Comparison of ENCODE assay signal across 17 cellular contexts in genomic region chr21:41584603-41585176, GRCh38.
A peak's percentile ranks its signal among the peaks of the same experiment; 100 is the strongest.
DNase-seq lines count a peak whose midpoint lies in the region; ATAC-seq and TF ChIP-seq lines count a peak whose summit lies in the region.
"Had no signal": no experiment of that assay in that cellular context is flagged by ENCODE, and none has a peak within 500 bp of the region (broad histone marks: within the 10 kb centered on the region; RNA-seq: fewer than 3 reads in every experiment).

No MANE protein-coding gene starts in this region.

- H3K27ac ChIP-seq in HEK293 (ENCODE audit: extremely low read depth, low read depth, low read length) (no peak overlapping the region), VCaP (peak overlapping the region; percentile 96), stomach (peak overlapping the region; percentile 72 to 80 (median 77))
- H3K27ac ChIP-seq: BLaER1, RWPE1 had no signal

- 71 to 82% (median 77%) methylated on average over 4 of the region's 4 CpGs for WGBS in stomach, 5 donors

- CTCF ChIA-PET in HEK293 (lab: Yijun Ruan, JAX): no interaction called here

- H3K36me3 ChIP-seq in HEK293 (ENCODE audit: control insufficient read depth in 2 of 2, insufficient read depth in 1 of 2, low read length in 2 of 2): no peaks in the 10 kb centered on the region; a peak in 1 of 3 replicates
- H3K36me3 ChIP-seq in stomach: no peaks in the 10 kb centered on the region
- H3K36me3 ChIP-seq: BLaER1 had no signal

- H3K27me3 ChIP-seq in stomach: no peaks in the 10 kb centered on the region
- H3K27me3 ChIP-seq: BLaER1 had no signal

- no peak for TF ChIP-seq CTCF in HEK293 (tag by site-specific recombination; IDR thresholded peaks at IDR 0.05)
- TF ChIP-seq CTCF in VCaP (conservative IDR thresholded peaks at IDR 0.05): no peak
- TF ChIP-seq CTCF in stomach (IDR thresholded peaks at IDR 0.05): no peak

- no peak overlapping the region for H3K4me3 ChIP-seq in HEK293 (ENCODE audit: low read depth, low read length)
- H3K4me3 ChIP-seq in stomach: no peak overlapping the region
- H3K4me3 ChIP-seq: BLaER1 had no signal

- ATAC-seq in left lobe of liver: no peak
- no peak for ATAC-seq in HG03095 (IDR thresholded peaks at IDR 0.05; ENCODE audit: unreplicated experiment)
- no peak for ATAC-seq in left cardiac atrium

- TF ChIP-seq POLR2A in stomach (IDR thresholded peaks at IDR 0.05): no peak

- H3K4me1 ChIP-seq in HEK293 (ENCODE audit: control insufficient read depth, insufficient read depth, low read length) (no peaks in the 10 kb centered on the region), stomach (peaks cover 5 to 19% (median 11%) of the 10 kb centered on the region in 4 donors)
- H3K4me1 ChIP-seq: BLaER1 had no signal

- TF ChIP-seq EP300 in stomach (IDR thresholded peaks at IDR 0.05): no peak

- POLR2A ChIA-PET in HEK293 (lab: Yijun Ruan, JAX): no interaction called here

- peak; percentile 32 for DNase-seq in left lobe of liver (ENCODE audit: low spot score)
- DNase-seq in stomach: peak; percentile 1
- DNase-seq in left cardiac atrium: no peak
- no peak for DNase-seq in pons (ENCODE audit: low spot score)
- DNase-seq: CD8-positive, alpha-beta memory T cell; H7; NCI-H1092 treated with DMSO at 0.1 percent for 48 hours; NCI-H146; NCI-H2107; NCI-H510A; NCI-H774; OCI-M1 had no signal

- H3K9me3 ChIP-seq in HEK293 (ENCODE audit: control insufficient read depth, insufficient read depth, low read depth, low read length): no peaks in the 10 kb centered on the region
- peaks cover 0 to 12% (median 0%) of the 10 kb centered on the region in 4 donors for H3K9me3 ChIP-seq in stomach

- intact Hi-C loops in stomach (cut with DNase I; ENCODE audit: low total_unique reads): no loop called here
- intact Hi-C loops in left cardiac atrium (cut with DNase I): no loop called here

TF ChIP-seq in HEK293, 187 proteins besides CTCF, POLR2A, EP300 and RAD21:
- TF ChIP-seq ZNF148 (tag by site-specific recombination; IDR thresholded peaks at IDR 0.05; ENCODE audit: borderline replicate concordance): 0 out of 2 replicates have a peak, but pooled peaks have one; percentile 18
- peak; percentile 12 for TF ChIP-seq ZBTB26 (tag by site-specific recombination; optimal IDR thresholded peaks at IDR 0.05)
- 0 out of 2 replicates have a peak, but pooled peaks have one; percentile 7 for TF ChIP-seq ZNF670 (tag by site-specific recombination; IDR thresholded peaks at IDR 0.05; ENCODE audit: low read depth)
- peak; percentile 23; the same call in 1 of the 2 replicates for TF ChIP-seq ZNF791 (tag by site-specific recombination; IDR thresholded peaks at IDR 0.05)
- no peak for TF ChIP-seq ZNF76 (tag by site-specific recombination; IDR thresholded peaks at IDR 0.05; ENCODE audit: borderline replicate concordance, low read depth)
- TF ChIP-seq ZNF366 (tag by site-specific recombination; conservative IDR thresholded peaks at IDR 0.05): no peak
- TF ChIP-seq ZNF211 (tag by site-specific recombination; IDR thresholded peaks at IDR 0.05; ENCODE audit: low read depth): peak; percentile 53; the same call in 1 of the 2 replicates
- no peak for TF ChIP-seq ZNF560 (tag by site-specific recombination; IDR thresholded peaks at IDR 0.05; ENCODE audit: borderline replicate concordance)
- no peak; the same call in 1 of the 2 replicates for TF ChIP-seq ZNF48 (tag by site-specific recombination; IDR thresholded peaks at IDR 0.05)
- no peak for TF ChIP-seq MYNN (tag by site-specific recombination; IDR thresholded peaks at IDR 0.05; ENCODE audit: borderline replicate concordance)
- no peak for TF ChIP-seq ZNF629 (tag by site-specific recombination; IDR thresholded peaks at IDR 0.05)
- no peak for TF ChIP-seq ZNF121 (tag by site-specific recombination; IDR thresholded peaks at IDR 0.05)
- TF ChIP-seq ZFHX2 (tag by site-specific recombination; conservative IDR thresholded peaks at IDR 0.05): peak; percentile 38
- no peak for TF ChIP-seq SP7 (tag by site-specific recombination; IDR thresholded peaks at IDR 0.05)
- peak; percentile 60 for TF ChIP-seq EGR2 (tag by site-specific recombination; IDR thresholded peaks at IDR 0.05; ENCODE audit: low read depth)
- peak; percentile 58; the same call in 1 of the 2 replicates for TF ChIP-seq ZNF239 (tag by site-specific recombination; IDR thresholded peaks at IDR 0.05)
- 0 out of 2 replicates have a peak, but pooled peaks have one; percentile 2 for TF ChIP-seq ZNF175 (tag by site-specific recombination; IDR thresholded peaks at IDR 0.05)
- no peak for TF ChIP-seq SP2 (tag by site-specific recombination; IDR thresholded peaks at IDR 0.05)
- TF ChIP-seq ZNF707 (tag by site-specific recombination; IDR thresholded peaks at IDR 0.05): peak; percentile 7; the same call in 1 of the 2 replicates
- TF ChIP-seq ZNF292 (tag by site-specific recombination; IDR thresholded peaks at IDR 0.05; ENCODE audit: borderline replicate concordance, low read depth): peak; percentile 26; the same call in 1 of the 2 replicates

Comparison
In these comparisons a context has a peak if more than half of its experiments do, and no peak if none do; other contexts are left out.
1. DNase-seq: peak in left lobe of liver (single experiment) and stomach (single experiment); none in left cardiac atrium (single experiment) and pons (single experiment).